Comparison of ENCODE assay signal across 26 cellular contexts in the genomic region with DNA sequence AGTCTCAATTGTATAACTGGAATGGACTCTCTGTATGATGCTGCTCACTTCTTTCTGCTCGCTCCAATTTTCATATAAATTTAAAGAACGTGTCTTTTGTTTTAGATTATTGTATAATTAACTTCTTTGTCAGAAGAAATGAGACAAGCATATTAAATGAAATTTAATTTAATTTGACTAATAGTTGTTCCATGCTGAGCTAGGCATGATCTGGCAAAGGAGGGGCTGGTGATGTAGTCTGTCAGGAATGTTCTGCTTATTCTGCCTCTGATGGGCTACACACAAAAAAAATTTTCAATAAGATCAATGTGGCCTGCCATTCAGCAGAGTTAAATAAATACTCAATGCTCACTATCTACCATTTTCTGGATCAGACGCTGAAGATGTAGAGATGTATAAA.
DNase-seq lines count a peak whose midpoint lies in the region; ATAC-seq and TF ChIP-seq lines count a peak whose summit lies in the region.
"Had no signal": no experiment of that assay in that cellular context is flagged by ENCODE, and none has a peak within 500 bp of the region (broad histone marks: within the 10 kb centered on the region; RNA-seq: fewer than 3 reads in every experiment).

No MANE protein-coding gene starts in this region.

- ATAC-seq in SK-N-SH treated with all-trans-retinoic acid at 6 μM for 48 hours: peak; percentile 38; the same call in 2 of the 3 replicates
- ATAC-seq: activated CD8-positive, alpha-beta memory T cell treated with anti-CD3 and anti-CD28 coated beads, Interleukin-2, amount 10 ng/mL, durations not matched to agents 7 days and 5 days; activated naive CD4-positive, alpha-beta T cell treated with anti-CD3 and anti-CD28 coated beads, Interleukin-2, amount 50 U/mL, for 72 hours; body of pancreas; left colon; natural killer cell treated with Interleukin-12 subunit alpha and Interleukin-12 subunit beta and Interleukin-15 and Interleukin-18, amount 100 ng/mL, for 72 hours; pancreas; right cardiac atrium had no signal

- DNase-seq in A172 (ENCODE audit: low spot score): peak; percentile 7
- DNase-seq in HS-27A (ENCODE audit: low read depth): peak; percentile 49
- peak; percentile 29 for DNase-seq in fibroblast of peridontal ligament (ENCODE audit: extremely low read depth)
- no peak for DNase-seq in SIG-M5 (lab: John Stamatoyannopoulos, UW)
- no peak for DNase-seq in stimulated activated CD8-positive, alpha-beta memory T cell treated with anti-CD3 and anti-CD28 coated beads, Interleukin-4, amount 100 ng/mL, for 48 hours
- no peak for DNase-seq in NCI-H2171 (lab: John Stamatoyannopoulos, UW)
- DNase-seq in activated T-cell treated with anti-CD3 and anti-CD28 coated beads, Interleukin-2, amount 50 U/mL, for 1 hour: no peak
- DNase-seq: 8988T; activated CD4-positive, alpha-beta T cell treated with anti-CD3 and anti-CD28 coated beads for 48 hours; activated CD8-positive, alpha-beta memory T cell treated with anti-CD3 and anti-CD28 coated beads, Interleukin-2, amount 10 ng/mL, durations not matched to agents 7 days and 5 days; body of pancreas; Caco-2; colonic mucosa; Karpas-422; left colon; NCI-H1092; NCI-H1930; NCI-H226; NCI-H748 treated with DMSO at 0.1 percent for 48 hours; pancreas; right cardiac atrium; SHP77 treated with DMSO at 0.1 percent for 48 hours; upper lobe of left lung had no signal

TF ChIP-seq in SK-N-SH treated with all-trans-retinoic acid at 6 μM for 48 hours, 23 proteins besides CTCF, POLR2A, EP300 and RAD21:
- TF ChIP-seq TCF4 (CRISPR knock-in tag; IDR thresholded peaks at IDR 0.05; ENCODE audit: borderline replicate concordance) (no peak), ISL1 (CRISPR knock-in tag; IDR thresholded peaks at IDR 0.05) (peak; percentile 82)

Comparison
In these comparisons a context has a peak if more than half of its experiments do, and no peak if none do; other contexts are left out.
1. DNase-seq: peak in A172 (single experiment), HS-27A (single experiment) and fibroblast of peridontal ligament (single experiment); none in SIG-M5 (single experiment), stimulated activated CD8-positive, alpha-beta memory T cell treated with anti-CD3 and anti-CD28 coated beads, Interleukin-4, amount 100 ng/mL, for 48 hours (single experiment), NCI-H2171 (single experiment) and activated T-cell treated with anti-CD3 and anti-CD28 coated beads, Interleukin-2, amount 50 U/mL, for 1 hour (single experiment).